Comparison of ENCODE assay signal across 16 cellular contexts in genomic region chr18:21404426-21404825, GRCh38.
DNase-seq lines count a peak whose midpoint lies in the region; TF ChIP-seq lines count a peak whose summit lies in the region.
"Had no signal": no experiment of that assay in that cellular context is flagged by ENCODE, and none has a peak within 500 bp of the region (broad histone marks: within the 10 kb centered on the region; RNA-seq: fewer than 3 reads in every experiment).

No MANE protein-coding gene starts in this region.

- H3K4me1 ChIP-seq in Loucy (ENCODE audit: insufficient read depth, low read length, poor library complexity, severe bottlenecking), result peaks cover 8% of the 10 kb centered on the region
- H3K4me1 ChIP-seq in neural progenitor cell, result peaks cover 36% of the 10 kb centered on the region
- H3K4me1 ChIP-seq in A673 (ENCODE audit: insufficient read depth, low read length, poor library complexity, severe bottlenecking), result no peaks in the 10 kb centered on the region
- no peaks in the 10 kb centered on the region for H3K4me1 ChIP-seq in sigmoid colon
- H3K4me1 ChIP-seq: BLaER1 had no signal

- H3K27me3 ChIP-seq in Loucy (ENCODE audit: insufficient read depth, low read length, poor library complexity, severe bottlenecking) (no peaks in the 10 kb centered on the region), neural progenitor cell (no peaks in the 10 kb centered on the region), A673 (replicated peaks; ENCODE audit: insufficient read depth, low read depth, low read length, poor library complexity) (peaks cover 19% of the 10 kb centered on the region), sigmoid colon (no peaks in the 10 kb centered on the region)
- H3K27me3 ChIP-seq: BLaER1 had no signal

- no peaks in the 10 kb centered on the region for H3K9me2 ChIP-seq in Loucy (replicated peaks; ENCODE audit: low read depth, low read length)

- peaks cover 2% of the 10 kb centered on the region for H3K27me3 Mint-ChIP-seq in neural progenitor cell (ENCODE audit: insufficient read depth, low read depth)

- no peaks in the 10 kb centered on the region for H4K20me1 ChIP-seq in Loucy (ENCODE audit: insufficient read depth, low read length, poor library complexity, severe bottlenecking)
- peaks cover 46% of the 10 kb centered on the region for H4K20me1 ChIP-seq in neural progenitor cell (ENCODE audit: low read depth)
- H4K20me1 ChIP-seq: BLaER1 had no signal

- H3K36me3 ChIP-seq in Loucy (ENCODE audit: insufficient read depth, low read length), result no peaks in the 10 kb centered on the region
- H3K36me3 ChIP-seq in neural progenitor cell, result peaks cover 74% of the 10 kb centered on the region
- no peaks in the 10 kb centered on the region for H3K36me3 ChIP-seq in A673 (ENCODE audit: insufficient read depth, low read length, poor library complexity, severe bottlenecking)
- H3K36me3 ChIP-seq in sigmoid colon, result no peaks in the 10 kb centered on the region
- H3K36me3 ChIP-seq: BLaER1 had no signal

- TF ChIP-seq CTCF in Loucy (conservative IDR thresholded peaks at IDR 0.05; ENCODE audit: low read length) (no peak), neural progenitor cell (IDR thresholded peaks at IDR 0.05) (no peak), A673 (conservative IDR thresholded peaks at IDR 0.05; ENCODE audit: low read depth, low read length) (no peak), sigmoid colon (IDR thresholded peaks at IDR 0.05) (no peak)

- H3K27ac ChIP-seq in neural progenitor cell (peak overlapping the region; percentile 83), A673 (ENCODE audit: low read depth, low read length, poor library complexity, severe bottlenecking) (no peak overlapping the region), sigmoid colon (no peak overlapping the region)
- H3K27ac ChIP-seq: BLaER1, C4-2B, GM23248 had no signal

- no TSS peak for BruUV-seq in A673 (replicated peaks; lab: Mats Ljungman, UMichigan)

- 85 to 90% methylated on average over 1 of the region's 1 CpG for WGBS in sigmoid colon, 2 donors

- H2AFZ ChIP-seq in Loucy (ENCODE audit: low read length) (0 out of 2 replicates have a peak overlapping the region, but pooled peaks have one; percentile 38), neural progenitor cell (replicated peaks) (no peak overlapping the region)
- H2AFZ ChIP-seq: GM23248 had no signal

- no peak overlapping the region for H3K4me2 ChIP-seq in Loucy (ENCODE audit: low read depth, low read length, poor library complexity, severe bottlenecking)
- no peak overlapping the region for H3K4me2 ChIP-seq in neural progenitor cell
- H3K4me2 ChIP-seq: BLaER1 had no signal

- H3K9me3 ChIP-seq in Loucy (ENCODE audit: insufficient read depth, low read depth, low read length) (no peaks in the 10 kb centered on the region), neural progenitor cell (ENCODE audit: low read depth) (no peaks in the 10 kb centered on the region), A673 (ENCODE audit: low read depth, low read length, poor library complexity, severe bottlenecking) (no peaks in the 10 kb centered on the region), sigmoid colon (no peaks in the 10 kb centered on the region)
- H3K9me3 ChIP-seq: BLaER1, Caco-2 had no signal

- H3K9me3 Mint-ChIP-seq in neural progenitor cell, result no peaks in the 10 kb centered on the region
- H3K9me3 Mint-ChIP-seq: CD8-positive, alpha-beta T cell; H9 had no signal

- CTCF ChIA-PET in A673 (lab: Charles Lee), result interaction anchor here (0.7 kb wide), 1 partner anchor 37 kb away, joined by 3 read pairs; no protein-coding TSS in a partner anchor

- H3K27ac Mint-ChIP-seq in neural progenitor cell, result no peak overlapping the region
- H3K27ac Mint-ChIP-seq: B cell; CD4-positive, CD25-positive, alpha-beta regulatory T cell; CD8-positive, alpha-beta T cell; H9 had no signal

- no peak overlapping the region for H3K4me3 Mint-ChIP-seq in neural progenitor cell
- H3K4me3 Mint-ChIP-seq: B cell; CD4-positive, CD25-positive, alpha-beta regulatory T cell; CD8-positive, alpha-beta T cell; H9 had no signal

- no peaks in the 10 kb centered on the region for H3F3A ChIP-seq in Loucy (ENCODE audit: low read depth)
- H3F3A ChIP-seq in neural progenitor cell (ENCODE audit: low read depth), result peaks cover 54% of the 10 kb centered on the region

- DNase-seq in islet precursor cell, result peak; percentile 75
- no peak for DNase-seq in neural progenitor cell (ENCODE audit: low spot score)
- no peak for DNase-seq in H4 (ENCODE audit: low spot score)
- DNase-seq in A673 (ENCODE audit: low spot score), result no peak
- no peak for DNase-seq in sigmoid colon
- DNase-seq: CD4-positive, CD25-positive, alpha-beta regulatory T cell; CD8-positive, alpha-beta T cell; DMS53; DMS79 treated with DMSO at 0.1 percent for 48 hours; GM23248; H9 had no signal

- H3K9ac ChIP-seq in Loucy (ENCODE audit: low read depth, low read length, poor library complexity, severe bottlenecking), result no peak overlapping the region
- H3K9ac ChIP-seq in neural progenitor cell, result no peak overlapping the region
- H3K9ac ChIP-seq: BLaER1, GM23248 had no signal

- TF ChIP-seq POLR2A in sigmoid colon (IDR thresholded peaks at IDR 0.05), result no peak

- peaks cover 29% of the 10 kb centered on the region for H3K36me3 Mint-ChIP-seq in neural progenitor cell
- H3K36me3 Mint-ChIP-seq: CD4-positive, CD25-positive, alpha-beta regulatory T cell; CD8-positive, alpha-beta T cell had no signal

- intact Hi-C loops in A673 (cut with micrococcal nuclease; ENCODE audit: unreplicated experiment), result loop anchor here (10.0 kb wide), 1 partner anchor 60 kb away; no protein-coding TSS in a partner anchor
- intact Hi-C loops in sigmoid colon (cut with DNase I), result no loop called here

- H3K4me1 Mint-ChIP-seq in neural progenitor cell, result no peaks in the 10 kb centered on the region
- H3K4me1 Mint-ChIP-seq: B cell; CD4-positive, CD25-positive, alpha-beta regulatory T cell; H9 had no signal

- no peak for TF ChIP-seq EP300 in sigmoid colon (IDR thresholded peaks at IDR 0.05)

- H3K4me3 ChIP-seq in Loucy (ENCODE audit: low read length, poor library complexity, severe bottlenecking) (no peak overlapping the region), neural progenitor cell (no peak overlapping the region), A673 (ENCODE audit: low read depth, low read length, poor library complexity, severe bottlenecking) (no peak overlapping the region), sigmoid colon (no peak overlapping the region)
- H3K4me3 ChIP-seq: BLaER1, GM23248 had no signal

- POLR2A ChIA-PET in A673 (lab: Charles Lee; ENCODE audit: low non-redundant PET), result interaction anchor here (0.6 kb wide), 1 partner anchor 359 kb away, joined by 3 read pairs; no protein-coding TSS in a partner anchor

- H3K79me2 ChIP-seq in Loucy (ENCODE audit: insufficient read depth, low read length) (no peaks in the 10 kb centered on the region), neural progenitor cell (ENCODE audit: low read depth) (peaks cover 69% of the 10 kb centered on the region)
